ENCODE assay signal across 8 cellular contexts in genomic region chr10:100999742-101000601, GRCh38. TPM values are rescaled to one million over a fixed set of nuclear protein-coding genes. Genes with fewer than 3 reads are reported as not detected.
A peak's percentile ranks its signal among the peaks of the same experiment; 100 is the strongest.
DNase-seq lines count a peak whose midpoint lies in the region; ATAC-seq and TF ChIP-seq lines count a peak whose summit lies in the region.

TSS of gene LZTS2 (plus strand) at chr10:100999808. CDS start at chr10:101002539, 2,731 bp downstream.

- 0 out of 2 replicates have a peak within 1 kb of the TSS, but pooled peaks have one; percentile 12 for H3K27ac ChIP-seq in PC-9
- H3K27ac ChIP-seq in mesodermal cell (ENCODE audit: low read depth, low read length, severe bottlenecking), result peak within 1 kb of the TSS; percentile 96
- peak within 1 kb of the TSS; percentile 95 to 100 (median 98) for H3K27ac ChIP-seq in upper lobe of left lung

- H3K36me3 ChIP-seq in PC-9 (ENCODE audit: low read depth) (no peaks in the 10 kb centered on the region), endocrine pancreas (ENCODE audit: control insufficient read depth, insufficient read depth, low read length) (peaks cover 3% of the 10 kb centered on the region), mesodermal cell (ENCODE audit: control insufficient read depth, insufficient read depth, low read length) (peaks cover 28% of the 10 kb centered on the region), upper lobe of left lung (peaks cover 3 to 26% (median 13%) of the 10 kb centered on the region in 4 donors)

- TF ChIP-seq CTCF in PC-9 (conservative IDR thresholded peaks at IDR 0.05) (no peak), upper lobe of left lung (IDR thresholded peaks at IDR 0.05) (no peak)

- peak within 1 kb of the TSS; percentile 71 for H3K9ac ChIP-seq in endocrine pancreas (ENCODE audit: control insufficient read depth, insufficient read depth, low read length)

- H3K9me3 ChIP-seq in PC-9 (ENCODE audit: insufficient read depth, low read depth), result no peaks in the 10 kb centered on the region
- H3K9me3 ChIP-seq in endocrine pancreas (ENCODE audit: control insufficient read depth, low read length), result no peaks in the 10 kb centered on the region
- no peaks in the 10 kb centered on the region for H3K9me3 ChIP-seq in mesodermal cell (ENCODE audit: control insufficient read depth, low read length)
- no peaks in the 10 kb centered on the region for H3K9me3 ChIP-seq in upper lobe of left lung

- WGBS in mesodermal cell (ENCODE audit: insufficient coverage in 2 of 2), 2 experiments, result 2 to 3% methylated on average over 26 to 33 of the region's 59 CpGs
- WGBS in upper lobe of left lung, 2 donors, result 5 to 11% methylated on average over 14 to 18 of the region's 59 CpGs

- H3K79me2 ChIP-seq in PC-9 (ENCODE audit: low read depth), result 0 out of 2 replicates have a peak, but pooled peaks cover 5% of the 10 kb centered on the region

- CTCF ChIA-PET in PC-9 (lab: Charles Lee), result no interaction called here

- DNase-seq in NCI-H146 (lab: John Stamatoyannopoulos, UW) (peak; percentile 16), NCI-H146 treated with DMSO at 0.1 percent for 48 hours (lab: John Stamatoyannopoulos, UW; ENCODE audit: unreplicated experiment) (no peak), PC-9 (no peak), upper lobe of left lung (peak in 1 of 2 donors; percentile 77)

- H3K27me3 ChIP-seq in PC-9 (ENCODE audit: insufficient read depth, low read depth) (no peaks in the 10 kb centered on the region), endocrine pancreas (ENCODE audit: control insufficient read depth, insufficient read depth, low read length) (no peaks in the 10 kb centered on the region), upper lobe of left lung (no peaks in the 10 kb centered on the region)

- ATAC-seq in upper lobe of left lung (ENCODE audit: low FRiP score in 2 of 2) (no peak), GM19395 (IDR thresholded peaks at IDR 0.05; ENCODE audit: unreplicated experiment) (no peak), GM21381 (IDR thresholded peaks at IDR 0.05; ENCODE audit: unreplicated experiment) (no peak)

- no peak for TF ChIP-seq EP300 in upper lobe of left lung (IDR thresholded peaks at IDR 0.05)

- POLR2A ChIA-PET in PC-9 (lab: Charles Lee; ENCODE audit: unreplicated experiment), result interaction anchor here (0.7 kb wide), 1 partner anchor 90 kb away, joined by 4 read pairs; no protein-coding TSS in a partner anchor

- H3K4me1 ChIP-seq in PC-9 (replicated peaks; ENCODE audit: insufficient read depth), result peaks cover 11% of the 10 kb centered on the region
- no peaks in the 10 kb centered on the region for H3K4me1 ChIP-seq in endocrine pancreas (ENCODE audit: control insufficient read depth, insufficient read depth, low read length)
- H3K4me1 ChIP-seq in mesodermal cell (ENCODE audit: control insufficient read depth, insufficient read depth, low read length, poor library complexity, severe bottlenecking), result peaks cover 34% of the 10 kb centered on the region
- peaks cover 52 to 68% (median 56%) of the 10 kb centered on the region in 4 donors for H3K4me1 ChIP-seq in upper lobe of left lung

- H4K20me1 ChIP-seq in PC-9 (ENCODE audit: insufficient read depth), result no peaks in the 10 kb centered on the region; the same call in 1 of the 2 replicates

- no peak for TF ChIP-seq POLR2A in upper lobe of left lung (IDR thresholded peaks at IDR 0.05)

- intact Hi-C loops in PC-9 (cut with micrococcal nuclease; ENCODE audit: unreplicated experiment), result no loop called here

- peak within 1 kb of the TSS; percentile 88 for H2AFZ ChIP-seq in PC-9

- peaks cover 5% of the 10 kb centered on the region; the same call in 1 of the 2 replicates for H3F3A ChIP-seq in PC-9 (ENCODE audit: insufficient read depth, low read depth)

- H3K9me2 ChIP-seq in PC-9 (ENCODE audit: insufficient read depth), result no peaks in the 10 kb centered on the region

- peak within 1 kb of the TSS; percentile 93 for H3K4me2 ChIP-seq in PC-9

- H3K4me3 ChIP-seq in PC-9 (peak within 1 kb of the TSS; percentile 76), endocrine pancreas (ENCODE audit: control insufficient read depth, insufficient read depth, low read length) (no peak within 1 kb of the TSS), mesodermal cell (ENCODE audit: extremely low read depth, insufficient read depth, low read length, poor library complexity, severe bottlenecking) (peak within 1 kb of the TSS; percentile 80), upper lobe of left lung (peak within 1 kb of the TSS; percentile 62 to 95 (median 78))

- TSS peak; percentile 20 for BruUV-seq in PC-9 (replicated peaks; lab: Mats Ljungman, UMichigan)

RNA-seq across cellular contexts. Expression of gene LZTS2, which starts in this region (rescaled TPM):
- 32.5 and 39.5 TPM in 2 replicates for total RNA-seq in PC-9 (2021)
- 88.5 TPM for polyA plus RNA-seq in mesodermal cell (2013, experiment 1 of 2)
- 68.7 TPM for polyA plus RNA-seq in mesodermal cell (2013, experiment 2 of 2)
- total RNA-seq in upper lobe of left lung, result 100 to 1,000 TPM in 2 of 6 donors, 10 to 100 TPM in 4; 42.5 to 105 (median 60.1) TPM

Comparison
In these comparisons a context has a peak if more than half of its experiments do, and no peak if none do; other contexts are left out.
1. H3K27ac ChIP-seq: peak in every context shown above with its lines; median percentile 98 in upper lobe of left lung; 96 in mesodermal cell; 12 in PC-9.